19 cellular contexts compared by ENCODE assay signal in the genomic region with DNA sequence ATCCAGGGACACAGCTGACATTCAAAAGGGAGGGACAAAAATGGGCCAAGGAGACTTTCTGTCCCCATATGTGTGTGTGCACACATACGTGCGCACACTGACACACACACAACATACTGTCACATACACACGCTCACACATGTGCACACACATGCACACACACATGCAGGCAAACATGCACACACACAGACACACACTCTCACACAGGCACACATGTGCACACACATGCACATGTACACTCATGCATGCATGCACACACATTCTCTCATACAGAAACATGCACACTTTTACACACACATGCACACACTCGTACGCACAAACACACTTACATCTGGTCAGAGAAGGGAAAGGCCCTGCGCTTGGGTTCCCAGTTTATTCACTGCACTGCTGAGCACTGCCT.
"Had no signal": no experiment of that assay in that cellular context is flagged by ENCODE, and none has a peak within 500 bp of the region (broad histone marks: within the 10 kb centered on the region; RNA-seq: fewer than 3 reads in every experiment).

No MANE protein-coding gene starts in this region.

- H3K27ac ChIP-seq: SJSA1, SK-N-MC had no signal

- H3K36me3 ChIP-seq: SJSA1 had no signal

- DNase-seq: IMR-90, Karpas-422, KG1, MM.1S, NCI-H1092 treated with DMSO at 0.1 percent for 48 hours, NCI-H1436, NCI-H187, NCI-H2029, NCI-H2081 treated with DMSO at 0.1 percent for 48 hours, NCI-H2171 treated with DMSO at 0.1 percent for 48 hours, NCI-H524, NCI-H526 treated with DMSO at 0.1 percent for 48 hours, NCI-H748 treated with DMSO at 0.1 percent for 48 hours, Right ventricle myocardium superior, RPMI8226, SIG-M5 had no signal

- FAIRE-seq: RCC 7860 had no signal

- H3K27me3 ChIP-seq: SJSA1 had no signal

- H3K4me1 ChIP-seq: SJSA1 had no signal

- H3K4me3 ChIP-seq: SJSA1, SK-N-MC had no signal

- H3K9me3 ChIP-seq: SJSA1 had no signal
